ENCODE assay signal across 26 cellular contexts in genomic region chr11:83355406-83355805, GRCh38.
"Had no signal": no experiment of that assay in that cellular context is flagged by ENCODE, and none has a peak within 500 bp of the region (broad histone marks: within the 10 kb centered on the region; RNA-seq: fewer than 3 reads in every experiment).

No MANE protein-coding gene starts in this region.

- H3K27me3 ChIP-seq: brain microvascular endothelial cell, cardiac muscle cell, SJSA1 had no signal

- H3K27ac ChIP-seq: brain microvascular endothelial cell, cardiac muscle cell, SJSA1 had no signal

- H3K9me3 ChIP-seq: SJSA1 had no signal

- H3K36me3 ChIP-seq: brain microvascular endothelial cell, cardiac muscle cell, SJSA1 had no signal

- H3K27ac Mint-ChIP-seq: activated B cell treated with CpG ODN at 0.5 μM for 24 hours; activated CD4-positive, alpha-beta T cell treated with anti-CD3 and anti-CD28 coated beads, Interleukin-2, amount 10 ng/mL, durations not matched to agents 24 days and 14 days; activated naive CD4-positive, alpha-beta T cell treated with anti-CD3 and anti-CD28 coated beads for 36 hours; activated naive CD8-positive, alpha-beta T cell; activated T-helper 17 cell treated with anti-CD3 and anti-CD28 coated beads, Interleukin-2, amount 50 U/mL, for 72 hours; T-helper 1 cell treated with Interleukin-12 subunit alpha and Interleukin-12 subunit beta and Interleukin-4 antibody, amounts not matched to agents 30 μg/mL and 1 μg/mL, for 36 hours had no signal

- H3K9me3 Mint-ChIP-seq: activated CD4-positive, alpha-beta T cell treated with anti-CD3 and anti-CD28 coated beads, Interleukin-2, amount 10 ng/mL, durations not matched to agents 24 days and 14 days; T-helper 1 cell treated with Interleukin-12 subunit alpha and Interleukin-12 subunit beta and Interleukin-4 antibody, amounts not matched to agents 30 μg/mL and 1 μg/mL, for 36 hours had no signal

- DNase-seq: activated B cell treated with CpG ODN at 0.5 μM for 24 hours; activated CD4-positive, alpha-beta T cell treated with anti-CD3 and anti-CD28 coated beads for 1 hour; activated CD4-positive, alpha-beta T cell treated with anti-CD3 and anti-CD28 coated beads, Interleukin-2, amount 10 ng/mL, durations not matched to agents 24 days and 14 days; activated CD4-positive, alpha-beta T cell treated with anti-CD3 and anti-CD28 coated beads, Interleukin-2, amount 50 U/mL, for 48 hours; activated CD8-positive, alpha-beta memory T cell treated with anti-CD3 and anti-CD28 coated beads for 24 hours; activated gamma-delta T cell; activated naive CD4-positive, alpha-beta T cell treated with anti-CD3 and anti-CD28 coated beads for 36 hours; activated T-cell treated with anti-CD3 and anti-CD28 coated beads for 4 hours; activated T-cell treated with anti-CD3 and anti-CD28 coated beads, Interleukin-2, amount 50 U/mL, for 48 hours; brain microvascular endothelial cell; MM.1S; NCI-H1417 treated with DMSO at 0.1 percent for 48 hours; NCI-H1694; NCI-H2029; NCI-H2107; NCI-H2227 treated with DMSO at 0.1 percent for 48 hours; NCI-H446 treated with DMSO at 0.1 percent for 48 hours; NCI-H526; SHP77; T-helper 9 cell had no signal

- ATAC-seq: activated T-helper 17 cell treated with anti-CD3 and anti-CD28 coated beads, Interleukin-2, amount 50 U/mL, for 72 hours; SK-N-SH treated with all-trans-retinoic acid at 6 μM for 48 hours had no signal

- H3K27me3 Mint-ChIP-seq: activated CD4-positive, alpha-beta T cell treated with anti-CD3 and anti-CD28 coated beads, Interleukin-2, amount 10 ng/mL, durations not matched to agents 24 days and 14 days; activated naive CD8-positive, alpha-beta T cell; activated T-helper 17 cell treated with anti-CD3 and anti-CD28 coated beads, Interleukin-2, amount 50 U/mL, for 72 hours had no signal

- H3K4me1 ChIP-seq: SJSA1 had no signal

- H3K4me3 Mint-ChIP-seq: activated B cell treated with CpG ODN at 0.5 μM for 24 hours; activated CD4-positive, alpha-beta T cell treated with anti-CD3 and anti-CD28 coated beads, Interleukin-2, amount 10 ng/mL, durations not matched to agents 24 days and 14 days; activated naive CD4-positive, alpha-beta T cell treated with anti-CD3 and anti-CD28 coated beads for 36 hours; activated naive CD8-positive, alpha-beta T cell; activated T-helper 17 cell treated with anti-CD3 and anti-CD28 coated beads, Interleukin-2, amount 50 U/mL, for 72 hours; T-helper 1 cell treated with Interleukin-12 subunit alpha and Interleukin-12 subunit beta and Interleukin-4 antibody, amounts not matched to agents 30 μg/mL and 1 μg/mL, for 36 hours had no signal

- H3K4me1 Mint-ChIP-seq: activated B cell treated with CpG ODN at 0.5 μM for 24 hours; activated CD4-positive, alpha-beta T cell treated with anti-CD3 and anti-CD28 coated beads, Interleukin-2, amount 10 ng/mL, durations not matched to agents 24 days and 14 days; activated T-helper 17 cell treated with anti-CD3 and anti-CD28 coated beads, Interleukin-2, amount 50 U/mL, for 72 hours had no signal

- H3K4me3 ChIP-seq: cardiac muscle cell, SJSA1 had no signal
